In the genomic region with DNA sequence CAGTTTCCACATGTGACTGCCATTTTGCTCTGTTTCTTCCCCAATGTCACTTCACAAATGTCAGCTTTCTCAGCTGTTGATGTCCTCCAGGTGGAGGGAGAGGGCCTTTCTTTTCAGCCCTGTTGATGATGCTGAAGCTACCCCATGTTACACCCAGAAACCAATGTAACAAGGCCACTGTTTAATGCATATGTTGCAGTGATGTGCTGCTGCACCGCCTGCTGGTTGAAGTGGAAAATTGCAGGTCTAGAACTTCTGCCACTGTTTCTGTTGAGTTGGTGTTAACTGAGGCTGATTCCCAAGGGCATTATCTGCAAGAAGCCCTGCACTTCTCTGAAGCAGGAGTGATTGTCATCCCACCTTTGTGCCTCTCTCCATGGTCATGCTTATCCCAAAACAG, we compare ENCODE assay signal across 8 cellular contexts.
DNase-seq lines count a peak whose midpoint lies in the region; ATAC-seq and TF ChIP-seq lines count a peak whose summit lies in the region.

No MANE protein-coding gene starts in this region.

- H2BK120ac ChIP-seq in mesendoderm (ENCODE audit: low read depth, low read length) = no peak overlapping the region

- peak; percentile 9 for DNase-seq in GDM1 (lab: John Stamatoyannopoulos, UW)
- DNase-seq in KBM-7 = peak; percentile 58
- no peak for DNase-seq in body of pancreas
- DNase-seq in mesendoderm = peak; percentile 90
- DNase-seq in stimulated activated naive CD4-positive, alpha-beta T cell treated with Interleukin-2 at 50 U/mL for 16 hours (lab: John Stamatoyannopoulos, UW) = no peak
- no peak for DNase-seq in cerebellar cortex (ENCODE audit: low spot score)

- 36 to 42% methylated on average over 1 of the region's 1 CpG for WGBS in body of pancreas, 2 donors
- WGBS in mesendoderm (ENCODE audit: extremely low coverage, insufficient coverage, low lambda C conversion rate) = no CpG with 5 or more reads among the region's 1 CpG

- H4K8ac ChIP-seq in mesendoderm (ENCODE audit: low read depth, low read length) = no peak overlapping the region

- peak overlapping the region; percentile 36 for H2BK5ac ChIP-seq in mesendoderm (ENCODE audit: low read length)

- no peaks in the 10 kb centered on the region for H3K36me3 ChIP-seq in body of pancreas (replicated peaks in 1 of 2; ENCODE audit: insufficient read depth in 1 of 2, low read depth in 2 of 2)
- no peaks in the 10 kb centered on the region for H3K36me3 ChIP-seq in mesendoderm (ENCODE audit: control insufficient read depth, insufficient read depth, low read length)

- ATAC-seq in body of pancreas = no peak
- no peak for ATAC-seq in HG03521 (IDR thresholded peaks at IDR 0.05; ENCODE audit: unreplicated experiment)
- no peak for ATAC-seq in GM19035 (IDR thresholded peaks at IDR 0.05; ENCODE audit: unreplicated experiment)

- intact Hi-C loops in body of pancreas (cut with DNase I) = no loop called here

- H4K5ac ChIP-seq in mesendoderm (ENCODE audit: low read length) = no peak overlapping the region

- in situ Hi-C loops in KBM-7 (cut with MboI; ENCODE audit: low pct_unique_long_range_greater_than_20kb, low sequenced_read_pairs) = no loop called here

- no peak overlapping the region for H2AK5ac ChIP-seq in mesendoderm (ENCODE audit: low read length)

- H3K56ac ChIP-seq in mesendoderm (ENCODE audit: low read length) = no peak overlapping the region

- H3K9ac ChIP-seq in mesendoderm (ENCODE audit: low read length) = no peak overlapping the region

- H3K4me3 ChIP-seq in body of pancreas = no peak overlapping the region
- H3K4me3 ChIP-seq in mesendoderm (ENCODE audit: low read length) = no peak overlapping the region

- H3K9me3 ChIP-seq in body of pancreas = peaks cover 0 to 6% (median 0%) of the 10 kb centered on the region in 3 donors

- TF ChIP-seq CTCF in body of pancreas (IDR thresholded peaks at IDR 0.05) = peak in 6 of 7 experiments; percentile 10 to 36 (median 26)

- H3K27ac ChIP-seq in body of pancreas (no peak overlapping the region), mesendoderm (ENCODE audit: low read depth, low read length) (peak overlapping the region; percentile 10)

- H3K4me2 ChIP-seq in mesendoderm (ENCODE audit: low read length) = no peak overlapping the region

- H3K27me3 ChIP-seq in body of pancreas = no peaks in the 10 kb centered on the region
- H3K27me3 ChIP-seq in mesendoderm (ENCODE audit: insufficient read depth, low read length, poor library complexity) = no peaks in the 10 kb centered on the region

- no peak overlapping the region for H3K23ac ChIP-seq in mesendoderm (ENCODE audit: low read length)

- TF ChIP-seq POLR2A in body of pancreas (IDR thresholded peaks at IDR 0.05) = no peak

- H3K79me1 ChIP-seq in mesendoderm (ENCODE audit: low read length) = no peaks in the 10 kb centered on the region

- H3K79me2 ChIP-seq in mesendoderm (ENCODE audit: control insufficient read depth, insufficient read depth, low read length) = no peaks in the 10 kb centered on the region

- H2BK15ac ChIP-seq in mesendoderm (replicated peaks; ENCODE audit: low read depth) = no peak overlapping the region

- H3K4me1 ChIP-seq in body of pancreas (no peaks in the 10 kb centered on the region), mesendoderm (ENCODE audit: control insufficient read depth, low read depth, low read length) (no peaks in the 10 kb centered on the region)

- no peak overlapping the region for H3K18ac ChIP-seq in mesendoderm (ENCODE audit: low read length)

- no peak overlapping the region for H3K4ac ChIP-seq in mesendoderm (ENCODE audit: low read depth, low read length)

Comparison
In these comparisons a context has a peak if more than half of its experiments do, and no peak if none do; other contexts are left out.
1. DNase-seq: peak in GDM1 (single experiment), KBM-7 (single experiment) and mesendoderm (single experiment); none in body of pancreas (0 of 4), stimulated activated naive CD4-positive, alpha-beta T cell treated with Interleukin-2 at 50 U/mL for 16 hours (single experiment) and cerebellar cortex (single experiment).